ENCODE assay signal across 9 cellular contexts in genomic region chr19:1725100-1726064, GRCh38. TPM values are rescaled to one million over a fixed set of nuclear protein-coding genes. Genes with fewer than 3 reads are reported as not detected.
DNase-seq lines count a peak whose midpoint lies in the region; TF ChIP-seq lines count a peak whose summit lies in the region.
"Had no signal": no experiment of that assay in that cellular context is flagged by ENCODE, and none has a peak within 500 bp of the region (broad histone marks: within the 10 kb centered on the region; RNA-seq: fewer than 3 reads in every experiment).

No MANE protein-coding gene starts in this region.

- peaks cover 29% of the 10 kb centered on the region for H3K27me3 ChIP-seq in adrenal gland
- H3K27me3 ChIP-seq in rectal smooth muscle tissue (ENCODE audit: control insufficient read depth, insufficient read depth, low read length): peaks cover 25% of the 10 kb centered on the region

- peaks cover 0 to 6% of the 10 kb centered on the region in 2 donors for H3K4me1 ChIP-seq in adrenal gland (replicated peaks in 1 of 2)
- no peaks in the 10 kb centered on the region for H3K4me1 ChIP-seq in rectal smooth muscle tissue (ENCODE audit: control insufficient read depth, insufficient read depth, low read length)

- no peak overlapping the region for H3K9ac ChIP-seq in rectal smooth muscle tissue (ENCODE audit: low read length)

- H3K27ac ChIP-seq in adrenal gland: no peak overlapping the region
- no peak overlapping the region for H3K27ac ChIP-seq in rectal smooth muscle tissue (ENCODE audit: low read depth, low read length)

- WGBS in adrenal gland, 4 donors: 8 to 82% (median 26%) methylated on average over 5 to 89 of the region's 90 CpGs

- H3K36me3 ChIP-seq in adrenal gland (replicated peaks in 1 of 2): no peaks in the 10 kb centered on the region
- no peaks in the 10 kb centered on the region for H3K36me3 ChIP-seq in rectal smooth muscle tissue (ENCODE audit: control insufficient read depth, insufficient read depth, low read length)

- DNase-seq in DMS 273 (lab: John Stamatoyannopoulos, UW; ENCODE audit: unreplicated experiment) (peak; percentile 74), DMS 273 treated with DMSO at 0.1 percent for 48 hours (lab: John Stamatoyannopoulos, UW) (no peak), NCI-H460 (ENCODE audit: extremely low read depth, low read depth) (peak; percentile 37), adrenal gland (peak; percentile 31 to 74 (median 52)), hepatic stellate cell (ENCODE audit: low spot score) (peak; percentile 97), Kasumi-1 (lab: John Stamatoyannopoulos, UW) (no peak), H4 (ENCODE audit: low spot score) (no peak)

- H3K4me3 ChIP-seq in adrenal gland (peak overlapping the region in 2 of 4 donors; percentile 4 to 69), rectal smooth muscle tissue (ENCODE audit: low read length) (peak overlapping the region; percentile 37)

- no peak for TF ChIP-seq POLR2A in adrenal gland (IDR thresholded peaks at IDR 0.05)

- no peaks in the 10 kb centered on the region for H3K9me3 ChIP-seq in adrenal gland (replicated peaks in 1 of 3)

- no peak for TF ChIP-seq CTCF in adrenal gland (IDR thresholded peaks at IDR 0.05)

- intact Hi-C loops in adrenal gland (cut with DNase I): no loop called here

RNA-seq across cellular contexts. Expression of gene ONECUT3, which starts 27.9 kb away (rescaled TPM):
- total RNA-seq in NCI-H460 (2014; rRNA removed; shearing (Covaris generic)): not detected in 2 replicates
- not detected in 2 replicates for polyA plus RNA-seq in NCI-H460 (2014; cell fraction: nucleus; rRNA removed)
- not detected for total RNA-seq in adrenal gland
- under 1 TPM in 1 of 3 donors, not detected in 2; under 0.01 TPM for polyA plus RNA-seq in adrenal gland
- not detected in 2 replicates for total RNA-seq in H4 (2014; rRNA removed; shearing (Covaris generic))
- total RNA-seq: subcutaneous adipose tissue had no signal

Comparison
In these comparisons a context has a peak if more than half of its experiments do, and no peak if none do; other contexts are left out.
1. DNase-seq: peak in DMS 273 (single experiment), NCI-H460 (single experiment), adrenal gland (7 of 7) and hepatic stellate cell (single experiment); none in DMS 273 treated with DMSO at 0.1 percent for 48 hours (single experiment), Kasumi-1 (0 of 2) and H4 (single experiment).